ENCODE assay signal across 7 cellular contexts in genomic region chr20:46690219-46691111, GRCh38. TPM values are rescaled to one million over a fixed set of nuclear protein-coding genes. Genes with fewer than 3 reads are reported as not detected.
DNase-seq lines count a peak whose midpoint lies in the region; ATAC-seq and TF ChIP-seq lines count a peak whose summit lies in the region.

No MANE protein-coding gene starts in this region.

- peaks cover 34% of the 10 kb centered on the region for H3K79me2 ChIP-seq in KMS-11 (ENCODE audit: insufficient read depth, low read depth)

- H3K36me3 Mint-ChIP-seq in activated CD4-positive, alpha-beta memory T cell treated with anti-CD3 and anti-CD28 coated beads, Interleukin-2, amount 10 ng/mL, durations not matched to agents 7 days and 5 days (ENCODE audit: low read depth) = peaks cover 30% of the 10 kb centered on the region
- peaks cover 3 to 11% of the 10 kb centered on the region in 2 donors for H3K36me3 Mint-ChIP-seq in stimulated activated naive B cell treated with anti-CD40 and anti-IgM and Interleukin-4, amounts not matched to agents 10 μg/mL and 1 μg/mL and 100 μg/mL, for 72 hours

- H3K4me1 Mint-ChIP-seq in activated CD4-positive, alpha-beta memory T cell treated with anti-CD3 and anti-CD28 coated beads, Interleukin-2, amount 10 ng/mL, durations not matched to agents 7 days and 5 days = peaks cover 44% of the 10 kb centered on the region
- H3K4me1 Mint-ChIP-seq in stimulated activated naive B cell treated with anti-CD40 and anti-IgM and Interleukin-4, amounts not matched to agents 10 μg/mL and 1 μg/mL and 100 μg/mL, for 72 hours = peaks cover 21 to 39% of the 10 kb centered on the region in 2 donors

- H3K27ac Mint-ChIP-seq in activated CD4-positive, alpha-beta memory T cell treated with anti-CD3 and anti-CD28 coated beads, Interleukin-2, amount 10 ng/mL, durations not matched to agents 7 days and 5 days = no peak overlapping the region
- no peak overlapping the region for H3K27ac Mint-ChIP-seq in stimulated activated naive B cell treated with anti-CD40 and anti-IgM and Interleukin-4, amounts not matched to agents 10 μg/mL and 1 μg/mL and 100 μg/mL, for 72 hours

- peak overlapping the region; percentile 74 for H3K4me2 ChIP-seq in KMS-11

- peaks cover 20% of the 10 kb centered on the region for H3K4me1 ChIP-seq in KMS-11 (ENCODE audit: low read depth, poor library complexity, severe bottlenecking)

- H3K36me3 ChIP-seq in KMS-11 (ENCODE audit: insufficient read depth) = no peaks in the 10 kb centered on the region; the same call in 1 of the 2 replicates

- H3K27ac ChIP-seq in KMS-11 = no peak overlapping the region; the same call in 1 of the 2 replicates

- H3K9me3 ChIP-seq in iPS-18c (ENCODE audit: control insufficient read depth, insufficient read depth, low read length) = no peaks in the 10 kb centered on the region

- no peaks in the 10 kb centered on the region for H3K27me3 Mint-ChIP-seq in activated CD4-positive, alpha-beta memory T cell treated with anti-CD3 and anti-CD28 coated beads, Interleukin-2, amount 10 ng/mL, durations not matched to agents 7 days and 5 days
- H3K27me3 Mint-ChIP-seq in stimulated activated naive B cell treated with anti-CD40 and anti-IgM and Interleukin-4, amounts not matched to agents 10 μg/mL and 1 μg/mL and 100 μg/mL, for 72 hours = peaks cover 0 to 4% of the 10 kb centered on the region in 2 donors

- no peaks in the 10 kb centered on the region for H3K27me3 ChIP-seq in KMS-11 (ENCODE audit: insufficient read depth, low read depth)

- CTCF ChIA-PET in activated CD4-positive, alpha-beta memory T cell treated with anti-CD3 and anti-CD28 coated beads, Interleukin-2, amount 10 ng/mL, durations not matched to agents 7 days and 5 days (lab: Charles Lee) = interaction anchor here (0.5 to 2.3 kb wide), 6 partner anchors 8 to 506 kb away, joined by 3 to 14 read pairs (median 4); no protein-coding TSS in a partner anchor
- CTCF ChIA-PET in GM10248 (lab: Yijun Ruan, JAX) = interaction anchor here (1.0 to 3.4 kb wide), 4 partner anchors 9 to 146 kb away, joined by 3 to 15 read pairs (median 5); no protein-coding TSS in a partner anchor

- peak overlapping the region; percentile 82 for H2AFZ ChIP-seq in KMS-11 (ENCODE audit: low read depth)

- H3K9ac ChIP-seq in KMS-11 = no peak overlapping the region; the same call in 1 of the 2 replicates

- POLR2A ChIA-PET in activated CD4-positive, alpha-beta memory T cell treated with anti-CD3 and anti-CD28 coated beads, Interleukin-2, amount 10 ng/mL, durations not matched to agents 7 days and 5 days (lab: Charles Lee) = interaction anchor here (0.9 to 3.0 kb wide), 6 partner anchors 11 to 283 kb away, joined by 3 to 18 read pairs (median 6); no protein-coding TSS in a partner anchor
- POLR2A ChIA-PET in GM10248 (lab: Yijun Ruan, JAX) = no interaction called here

- no peaks in the 10 kb centered on the region for H4K20me1 ChIP-seq in KMS-11 (ENCODE audit: insufficient read depth)

- peak overlapping the region; percentile 91 for H3K4me3 Mint-ChIP-seq in activated CD4-positive, alpha-beta memory T cell treated with anti-CD3 and anti-CD28 coated beads, Interleukin-2, amount 10 ng/mL, durations not matched to agents 7 days and 5 days
- H3K4me3 Mint-ChIP-seq in stimulated activated naive B cell treated with anti-CD40 and anti-IgM and Interleukin-4, amounts not matched to agents 10 μg/mL and 1 μg/mL and 100 μg/mL, for 72 hours = peak overlapping the region; percentile 75 to 85

- no peaks in the 10 kb centered on the region for H3K9me3 Mint-ChIP-seq in activated CD4-positive, alpha-beta memory T cell treated with anti-CD3 and anti-CD28 coated beads, Interleukin-2, amount 10 ng/mL, durations not matched to agents 7 days and 5 days
- peaks cover 2 to 4% of the 10 kb centered on the region in 2 donors for H3K9me3 Mint-ChIP-seq in stimulated activated naive B cell treated with anti-CD40 and anti-IgM and Interleukin-4, amounts not matched to agents 10 μg/mL and 1 μg/mL and 100 μg/mL, for 72 hours

- TF ChIP-seq CTCF in KMS-11 (conservative IDR thresholded peaks at IDR 0.05; ENCODE audit: low read depth, low read length) = no peak
- no peak for TF ChIP-seq CTCF in GM10248 (IDR thresholded peaks at IDR 0.05; ENCODE audit: control extremely low read depth, extremely low read depth, low read depth, missing control alignments)

- no peak for DNase-seq in activated CD4-positive, alpha-beta memory T cell treated with anti-CD3 and anti-CD28 coated beads, Interleukin-2, amount 10 ng/mL, durations not matched to agents 7 days and 5 days
- DNase-seq in stimulated activated naive B cell treated with anti-CD40 and anti-IgM and Interleukin-4, amounts not matched to agents 10 μg/mL and 1 μg/mL and 100 μg/mL, for 72 hours = no peak
- DNase-seq in NCI-H1092 (lab: John Stamatoyannopoulos, UW) (no peak), GM10248 (ENCODE audit: extremely low spot score) (no peak), DMS114 treated with DMSO at 0.1 percent for 48 hours (lab: John Stamatoyannopoulos, UW; ENCODE audit: unreplicated experiment) (no peak)

- no peak for ATAC-seq in stimulated activated naive B cell treated with anti-CD40 and anti-IgM and Interleukin-4, amounts not matched to agents 10 μg/mL and 1 μg/mL and 100 μg/mL, for 72 hours (replicated peaks)

- H3K4me3 ChIP-seq in KMS-11 (IDR thresholded peaks at IDR 0.05; ENCODE audit: insufficient read depth, low read depth, low read length) (no peak overlapping the region), iPS-18c (ENCODE audit: insufficient read depth, low read depth, low read length) (0 out of 2 replicates have a peak overlapping the region, but pooled peaks have one; percentile 4)

RNA-seq across cellular contexts. Expression of gene TP53RK, which starts 1.2 kb away (rescaled TPM):
- total RNA-seq in activated CD4-positive, alpha-beta memory T cell treated with anti-CD3 and anti-CD28 coated beads, Interleukin-2, amount 10 ng/mL, durations not matched to agents 7 days and 5 days = 10 to 100 TPM; 18.3 to 18.8 TPM

RNA-seq across cellular contexts. Expression of gene SLC2A10, which starts 19.0 kb away (rescaled TPM):
- not detected for total RNA-seq in activated CD4-positive, alpha-beta memory T cell treated with anti-CD3 and anti-CD28 coated beads, Interleukin-2, amount 10 ng/mL, durations not matched to agents 7 days and 5 days

RNA-seq across cellular contexts. Expression of gene SLC13A3, which starts 39.2 kb away (rescaled TPM):
- total RNA-seq in activated CD4-positive, alpha-beta memory T cell treated with anti-CD3 and anti-CD28 coated beads, Interleukin-2, amount 10 ng/mL, durations not matched to agents 7 days and 5 days = not detected
